18 cellular contexts compared by ENCODE assay signal in the genomic region with DNA sequence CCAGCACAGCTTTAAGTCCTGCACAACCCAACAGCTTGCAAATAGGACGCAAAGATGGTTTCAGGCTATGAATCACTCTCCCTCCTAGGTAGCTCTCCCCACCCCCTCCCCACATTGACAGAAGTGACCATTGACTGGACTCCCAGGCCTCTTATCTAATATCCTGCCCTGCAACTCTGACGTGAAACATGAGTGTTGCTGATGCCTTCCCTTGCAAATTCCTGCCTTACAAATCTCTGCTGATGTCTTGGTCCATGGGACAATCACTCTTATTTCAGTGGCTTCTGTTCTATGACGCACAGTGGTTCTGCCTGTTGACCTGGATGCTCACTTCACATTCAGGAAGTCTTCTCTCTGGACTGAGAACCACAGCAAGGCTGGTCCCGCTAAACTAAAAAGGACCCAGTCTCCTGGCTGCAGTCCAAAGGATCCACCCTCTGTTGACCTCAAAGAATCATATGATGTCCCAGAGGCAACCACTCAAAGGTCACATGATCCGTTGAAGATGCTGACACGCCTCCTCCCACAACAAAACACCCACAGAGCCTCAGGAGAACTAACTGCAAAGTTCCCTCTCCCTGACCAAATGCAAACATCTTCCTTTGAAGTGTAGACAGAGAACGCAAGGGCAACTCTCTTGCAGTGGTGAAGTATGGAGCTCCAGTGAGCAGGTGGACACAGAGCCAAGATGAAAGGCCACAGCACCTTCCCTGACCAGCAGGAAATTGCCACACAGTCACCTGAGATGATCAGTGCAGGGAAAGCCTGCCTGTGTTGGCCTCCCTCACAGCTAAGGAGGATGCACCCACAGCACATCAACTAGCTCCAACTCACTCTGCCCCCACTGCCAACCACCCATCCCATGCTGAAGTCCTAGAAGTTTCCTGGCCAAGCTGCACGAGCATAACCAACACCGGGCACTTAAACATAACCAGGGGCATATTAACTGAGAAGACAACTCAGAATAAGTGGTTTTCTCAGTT.
A peak's percentile ranks its signal among the peaks of the same experiment; 100 is the strongest.
DNase-seq lines count a peak whose midpoint lies in the region; ATAC-seq and TF ChIP-seq lines count a peak whose summit lies in the region.
"Had no signal": no experiment of that assay in that cellular context is flagged by ENCODE, and none has a peak within 500 bp of the region (broad histone marks: within the 10 kb centered on the region; RNA-seq: fewer than 3 reads in every experiment).

No MANE protein-coding gene starts in this region.

- no peak overlapping the region for H3K27ac ChIP-seq in CD4-positive, alpha-beta T cell (ENCODE audit: low read depth, low read length)
- H3K27ac ChIP-seq in HEK293 (ENCODE audit: extremely low read depth, low read depth, low read length): no peak overlapping the region
- peak overlapping the region; percentile 80; the same call in 1 of the 2 replicates for H3K27ac ChIP-seq in VCaP
- H3K27ac ChIP-seq: prostate gland, upper lobe of left lung had no signal

- no peak overlapping the region for H3K4me3 ChIP-seq in HEK293 (ENCODE audit: low read depth, low read length)
- H3K4me3 ChIP-seq in mucosa of descending colon: no peak overlapping the region
- H3K4me3 ChIP-seq: HAP-1, prostate gland, upper lobe of left lung had no signal

- H3K4me1 ChIP-seq in HEK293 (ENCODE audit: control insufficient read depth, insufficient read depth, low read length): peaks cover 8% of the 10 kb centered on the region
- H3K4me1 ChIP-seq in mucosa of descending colon (ENCODE audit: low read depth): no peaks in the 10 kb centered on the region
- H3K4me1 ChIP-seq: HAP-1, prostate gland, upper lobe of left lung had no signal

- peak; percentile 72 for ATAC-seq in CD4-positive, alpha-beta T cell (ENCODE audit: poor library complexity)
- ATAC-seq in mucosa of descending colon: peak; percentile 14

- no peaks in the 10 kb centered on the region for H3K9me3 ChIP-seq in CD4-positive, alpha-beta T cell (ENCODE audit: control insufficient read depth, low read length)
- H3K9me3 ChIP-seq in HEK293 (ENCODE audit: control insufficient read depth, insufficient read depth, low read depth, low read length) (no peaks in the 10 kb centered on the region), mucosa of descending colon (no peaks in the 10 kb centered on the region)
- H3K9me3 ChIP-seq: HAP-1, prostate gland, upper lobe of left lung had no signal

- H3K27me3 Mint-ChIP-seq in CD4-positive, alpha-beta T cell: no peaks in the 10 kb centered on the region
- H3K27me3 Mint-ChIP-seq: activated CD4-positive, alpha-beta T cell treated with anti-CD3 and anti-CD28 coated beads, Interleukin-2, amount 10 ng/mL, durations not matched to agents 24 days and 14 days had no signal

- peak in 3 of 10 experiments; percentile 5 to 44 (median 10) for DNase-seq in CD4-positive, alpha-beta T cell
- no peak for DNase-seq in mucosa of descending colon
- DNase-seq in kidney tubule cell (ENCODE audit: low spot score): no peak
- DNase-seq in activated T-cell treated with anti-CD3 and anti-CD28 coated beads, Interleukin-2, amount 50 U/mL, for 1 hour: no peak
- no peak for DNase-seq in germinal center (ENCODE audit: low spot score)
- DNase-seq: activated CD4-positive, alpha-beta T cell treated with anti-CD3 and anti-CD28 coated beads, Interleukin-2, amount 10 ng/mL, durations not matched to agents 24 days and 14 days; activated naive CD4-positive, alpha-beta T cell treated with anti-CD3 and anti-CD28 coated beads for 36 hours; activated T-cell treated with anti-CD3 and anti-CD28 coated beads for 4 hours; Calu3; endodermal cell; NCI-H524; upper lobe of left lung had no signal

- H3K36me3 ChIP-seq in HEK293 (ENCODE audit: control insufficient read depth in 2 of 2, insufficient read depth in 1 of 2, low read length in 2 of 2): no peaks in the 10 kb centered on the region
- no peaks in the 10 kb centered on the region for H3K36me3 ChIP-seq in mucosa of descending colon (ENCODE audit: low read depth)
- H3K36me3 ChIP-seq: HAP-1, prostate gland, upper lobe of left lung had no signal

- no peaks in the 10 kb centered on the region for H3K27me3 ChIP-seq in CD4-positive, alpha-beta T cell (ENCODE audit: control insufficient read depth, insufficient read depth, low read length)
- H3K27me3 ChIP-seq: upper lobe of left lung had no signal

- H3K27ac Mint-ChIP-seq in CD4-positive, alpha-beta T cell: peak overlapping the region; percentile 2
- H3K27ac Mint-ChIP-seq: activated CD4-positive, alpha-beta T cell treated with anti-CD3 and anti-CD28 coated beads, Interleukin-2, amount 10 ng/mL, durations not matched to agents 24 days and 14 days; activated naive CD4-positive, alpha-beta T cell treated with anti-CD3 and anti-CD28 coated beads for 36 hours; endodermal cell; mesothelial cell of epicardium had no signal

- H3K4me3 Mint-ChIP-seq in CD4-positive, alpha-beta T cell: peak overlapping the region; percentile 4
- H3K4me3 Mint-ChIP-seq: activated CD4-positive, alpha-beta T cell treated with anti-CD3 and anti-CD28 coated beads, Interleukin-2, amount 10 ng/mL, durations not matched to agents 24 days and 14 days; activated naive CD4-positive, alpha-beta T cell treated with anti-CD3 and anti-CD28 coated beads for 36 hours; endodermal cell; mesothelial cell of epicardium; neural crest cell had no signal

- TF ChIP-seq CTCF in CD4-positive, alpha-beta T cell (IDR thresholded peaks at IDR 0.05): no peak
- TF ChIP-seq CTCF in HEK293 (tag by site-specific recombination; IDR thresholded peaks at IDR 0.05) (no peak), VCaP (conservative IDR thresholded peaks at IDR 0.05) (no peak), mucosa of descending colon (IDR thresholded peaks at IDR 0.05) (no peak)

- POLR2A ChIA-PET in CD4-positive, alpha-beta T cell (lab: Charles Lee): interaction anchor here (0.7 to 1.1 kb wide), 3 partner anchors 101 to 109 kb away, joined by 3 read pairs; no protein-coding TSS in a partner anchor
- POLR2A ChIA-PET in HEK293 (lab: Yijun Ruan, JAX): no interaction called here

- intact Hi-C loops in CD4-positive, alpha-beta T cell (cut with DNase I, micrococcal nuclease): loop anchor here in 1 of 2 experiments (5.0 kb wide), 1 partner anchor 98 kb away; no protein-coding TSS in a partner anchor
- intact Hi-C loops in mucosa of descending colon (cut with DNase I, micrococcal nuclease): no loop called here

- CTCF ChIA-PET in CD4-positive, alpha-beta T cell (lab: Charles Lee): no interaction called here
- CTCF ChIA-PET in HEK293 (lab: Yijun Ruan, JAX): interaction anchor here (0.6 kb wide), 1 partner anchor 294 kb away, joined by 3 read pairs; no protein-coding TSS in a partner anchor

- H3K4me1 Mint-ChIP-seq in CD4-positive, alpha-beta T cell (ENCODE audit: low read depth): peaks cover 24% of the 10 kb centered on the region

- no peaks in the 10 kb centered on the region for H3K36me3 Mint-ChIP-seq in CD4-positive, alpha-beta T cell (ENCODE audit: low read depth)

- H3K9me3 Mint-ChIP-seq in CD4-positive, alpha-beta T cell: no peaks in the 10 kb centered on the region
- H3K9me3 Mint-ChIP-seq: activated CD4-positive, alpha-beta T cell treated with anti-CD3 and anti-CD28 coated beads, Interleukin-2, amount 10 ng/mL, durations not matched to agents 24 days and 14 days; activated naive CD4-positive, alpha-beta T cell treated with anti-CD3 and anti-CD28 coated beads for 36 hours; endodermal cell; mesothelial cell of epicardium had no signal

TF ChIP-seq in HEK293, 187 proteins besides CTCF, POLR2A, EP300 and RAD21:
- TF ChIP-seq ZNF23 (tag by site-specific recombination; IDR thresholded peaks at IDR 0.05; ENCODE audit: borderline replicate concordance): no peak
- peak; percentile 50; the same call in 1 of the 2 replicates for TF ChIP-seq EGR2 (tag by site-specific recombination; IDR thresholded peaks at IDR 0.05; ENCODE audit: low read depth)
- TF ChIP-seq ZFHX2 (tag by site-specific recombination; conservative IDR thresholded peaks at IDR 0.05): peak; percentile 35; the same call in 1 of the 2 replicates
- no peak for TF ChIP-seq ZNF792 (tag by site-specific recombination; IDR thresholded peaks at IDR 0.05)
